2 cellular contexts compared by ENCODE assay signal in the genomic region with DNA sequence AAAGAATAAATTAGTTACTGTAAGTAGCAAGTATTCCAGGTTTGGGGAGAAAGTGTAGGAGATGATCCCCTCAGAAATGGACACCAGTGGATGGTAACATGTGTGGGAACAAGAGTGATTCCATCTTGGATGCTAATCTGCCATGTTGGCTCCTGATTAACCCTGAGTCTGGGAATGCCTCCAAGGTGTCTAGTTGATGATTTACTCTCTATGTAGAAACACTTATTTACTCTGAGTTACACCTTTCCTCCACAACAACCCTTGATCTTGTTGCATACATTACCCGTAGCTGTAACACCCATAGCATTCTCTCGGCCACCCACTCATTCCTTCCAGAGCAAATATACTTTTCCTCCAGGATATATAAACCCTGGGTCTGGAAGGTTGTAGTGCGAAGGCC.
A peak's percentile ranks its signal among the peaks of the same experiment; 100 is the strongest.
TF ChIP-seq lines count a peak whose summit lies in the region.

No MANE protein-coding gene starts in this region.

TF ChIP-seq in liver, 16 proteins besides CTCF, POLR2A, EP300 and RAD21 (continued from another document):
- TF ChIP-seq, protein P1, sequence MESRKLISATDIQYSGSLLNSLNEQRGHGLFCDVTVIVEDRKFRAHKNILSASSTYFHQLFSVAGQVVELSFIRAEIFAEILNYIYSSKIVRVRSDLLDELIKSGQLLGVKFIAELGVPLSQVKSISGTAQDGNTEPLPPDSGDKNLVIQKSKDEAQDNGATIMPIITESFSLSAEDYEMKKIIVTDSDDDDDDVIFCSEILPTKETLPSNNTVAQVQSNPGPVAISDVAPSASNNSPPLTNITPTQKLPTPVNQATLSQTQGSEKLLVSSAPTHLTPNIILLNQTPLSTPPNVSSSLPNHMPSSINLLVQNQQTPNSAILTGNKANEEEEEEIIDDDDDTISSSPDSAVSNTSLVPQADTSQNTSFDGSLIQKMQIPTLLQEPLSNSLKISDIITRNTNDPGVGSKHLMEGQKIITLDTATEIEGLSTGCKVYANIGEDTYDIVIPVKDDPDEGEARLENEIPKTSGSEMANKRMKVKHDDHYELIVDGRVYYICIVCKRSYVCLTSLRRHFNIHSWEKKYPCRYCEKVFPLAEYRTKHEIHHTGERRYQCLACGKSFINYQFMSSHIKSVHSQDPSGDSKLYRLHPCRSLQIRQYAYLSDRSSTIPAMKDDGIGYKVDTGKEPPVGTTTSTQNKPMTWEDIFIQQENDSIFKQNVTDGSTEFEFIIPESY (IDR thresholded peaks at IDR 0.05), result peak; percentile 24
- TF ChIP-seq GABPA (IDR thresholded peaks at IDR 0.05 in 1 of 2, conservative IDR thresholded peaks at IDR 0.05 in 1 of 2) (no peak), NR2F2 (IDR thresholded peaks at IDR 0.05) (no peak), TAF1 (conservative IDR thresholded peaks at IDR 0.05) (no peak), FOXA2 (IDR thresholded peaks at IDR 0.05) (peak; percentile 95), HNF4A (conservative IDR thresholded peaks at IDR 0.05) (peak; percentile 61 to 74), EGR1 (IDR thresholded peaks at IDR 0.05; ENCODE audit: low read depth in 2 of 2) (peak in 1 of 2 donors; percentile 88), FOXA1 (IDR thresholded peaks at IDR 0.05) (peak; percentile 92), HNF4G (IDR thresholded peaks at IDR 0.05) (peak; percentile 27)
- TF ChIP-seq, protein P2, sequence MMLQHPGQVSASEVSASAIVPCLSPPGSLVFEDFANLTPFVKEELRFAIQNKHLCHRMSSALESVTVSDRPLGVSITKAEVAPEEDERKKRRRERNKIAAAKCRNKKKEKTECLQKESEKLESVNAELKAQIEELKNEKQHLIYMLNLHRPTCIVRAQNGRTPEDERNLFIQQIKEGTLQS (IDR thresholded peaks at IDR 0.05), result no peak
- TF ChIP-seq, protein P3, sequence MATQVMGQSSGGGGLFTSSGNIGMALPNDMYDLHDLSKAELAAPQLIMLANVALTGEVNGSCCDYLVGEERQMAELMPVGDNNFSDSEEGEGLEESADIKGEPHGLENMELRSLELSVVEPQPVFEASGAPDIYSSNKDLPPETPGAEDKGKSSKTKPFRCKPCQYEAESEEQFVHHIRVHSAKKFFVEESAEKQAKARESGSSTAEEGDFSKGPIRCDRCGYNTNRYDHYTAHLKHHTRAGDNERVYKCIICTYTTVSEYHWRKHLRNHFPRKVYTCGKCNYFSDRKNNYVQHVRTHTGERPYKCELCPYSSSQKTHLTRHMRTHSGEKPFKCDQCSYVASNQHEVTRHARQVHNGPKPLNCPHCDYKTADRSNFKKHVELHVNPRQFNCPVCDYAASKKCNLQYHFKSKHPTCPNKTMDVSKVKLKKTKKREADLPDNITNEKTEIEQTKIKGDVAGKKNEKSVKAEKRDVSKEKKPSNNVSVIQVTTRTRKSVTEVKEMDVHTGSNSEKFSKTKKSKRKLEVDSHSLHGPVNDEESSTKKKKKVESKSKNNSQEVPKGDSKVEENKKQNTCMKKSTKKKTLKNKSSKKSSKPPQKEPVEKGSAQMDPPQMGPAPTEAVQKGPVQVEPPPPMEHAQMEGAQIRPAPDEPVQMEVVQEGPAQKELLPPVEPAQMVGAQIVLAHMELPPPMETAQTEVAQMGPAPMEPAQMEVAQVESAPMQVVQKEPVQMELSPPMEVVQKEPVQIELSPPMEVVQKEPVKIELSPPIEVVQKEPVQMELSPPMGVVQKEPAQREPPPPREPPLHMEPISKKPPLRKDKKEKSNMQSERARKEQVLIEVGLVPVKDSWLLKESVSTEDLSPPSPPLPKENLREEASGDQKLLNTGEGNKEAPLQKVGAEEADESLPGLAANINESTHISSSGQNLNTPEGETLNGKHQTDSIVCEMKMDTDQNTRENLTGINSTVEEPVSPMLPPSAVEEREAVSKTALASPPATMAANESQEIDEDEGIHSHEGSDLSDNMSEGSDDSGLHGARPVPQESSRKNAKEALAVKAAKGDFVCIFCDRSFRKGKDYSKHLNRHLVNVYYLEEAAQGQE (IDR thresholded peaks at IDR 0.05), result no peak
TF ChIP-seq in liver: peak in this region for 11.

TF ChIP-seq in HepG2, 621 proteins besides CTCF, POLR2A, EP300 and RAD21 (continued from another document):
- TF ChIP-seq, protein P4, sequence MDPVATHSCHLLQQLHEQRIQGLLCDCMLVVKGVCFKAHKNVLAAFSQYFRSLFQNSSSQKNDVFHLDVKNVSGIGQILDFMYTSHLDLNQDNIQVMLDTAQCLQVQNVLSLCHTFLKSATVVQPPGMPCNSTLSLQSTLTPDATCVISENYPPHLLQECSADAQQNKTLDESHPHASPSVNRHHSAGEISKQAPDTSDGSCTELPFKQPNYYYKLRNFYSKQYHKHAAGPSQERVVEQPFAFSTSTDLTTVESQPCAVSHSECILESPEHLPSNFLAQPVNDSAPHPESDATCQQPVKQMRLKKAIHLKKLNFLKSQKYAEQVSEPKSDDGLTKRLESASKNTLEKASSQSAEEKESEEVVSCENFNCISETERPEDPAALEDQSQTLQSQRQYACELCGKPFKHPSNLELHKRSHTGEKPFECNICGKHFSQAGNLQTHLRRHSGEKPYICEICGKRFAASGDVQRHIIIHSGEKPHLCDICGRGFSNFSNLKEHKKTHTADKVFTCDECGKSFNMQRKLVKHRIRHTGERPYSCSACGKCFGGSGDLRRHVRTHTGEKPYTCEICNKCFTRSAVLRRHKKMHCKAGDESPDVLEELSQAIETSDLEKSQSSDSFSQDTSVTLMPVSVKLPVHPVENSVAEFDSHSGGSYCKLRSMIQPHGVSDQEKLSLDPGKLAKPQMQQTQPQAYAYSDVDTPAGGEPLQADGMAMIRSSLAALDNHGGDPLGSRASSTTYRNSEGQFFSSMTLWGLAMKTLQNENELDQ (CRISPR knock-in tag; IDR thresholded peaks at IDR 0.05; ENCODE audit: borderline replicate concordance), result no peak
- TF ChIP-seq ZNF207 (IDR thresholded peaks at IDR 0.05; ENCODE audit: borderline replicate concordance), result no peak
- TF ChIP-seq, protein P5, sequence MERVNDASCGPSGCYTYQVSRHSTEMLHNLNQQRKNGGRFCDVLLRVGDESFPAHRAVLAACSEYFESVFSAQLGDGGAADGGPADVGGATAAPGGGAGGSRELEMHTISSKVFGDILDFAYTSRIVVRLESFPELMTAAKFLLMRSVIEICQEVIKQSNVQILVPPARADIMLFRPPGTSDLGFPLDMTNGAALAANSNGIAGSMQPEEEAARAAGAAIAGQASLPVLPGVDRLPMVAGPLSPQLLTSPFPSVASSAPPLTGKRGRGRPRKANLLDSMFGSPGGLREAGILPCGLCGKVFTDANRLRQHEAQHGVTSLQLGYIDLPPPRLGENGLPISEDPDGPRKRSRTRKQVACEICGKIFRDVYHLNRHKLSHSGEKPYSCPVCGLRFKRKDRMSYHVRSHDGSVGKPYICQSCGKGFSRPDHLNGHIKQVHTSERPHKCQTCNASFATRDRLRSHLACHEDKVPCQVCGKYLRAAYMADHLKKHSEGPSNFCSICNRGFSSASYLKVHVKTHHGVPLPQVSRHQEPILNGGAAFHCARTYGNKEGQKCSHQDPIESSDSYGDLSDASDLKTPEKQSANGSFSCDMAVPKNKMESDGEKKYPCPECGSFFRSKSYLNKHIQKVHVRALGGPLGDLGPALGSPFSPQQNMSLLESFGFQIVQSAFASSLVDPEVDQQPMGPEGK (CRISPR knock-in tag; IDR thresholded peaks at IDR 0.05), result no peak
- no peak for TF ChIP-seq LCORL (IDR thresholded peaks at IDR 0.05)
- TF ChIP-seq LCORL (CRISPR knock-in tag; IDR thresholded peaks at IDR 0.05), result no peak
- no peak for TF ChIP-seq ZNF256 (CRISPR knock-in tag; conservative IDR thresholded peaks at IDR 0.05)
- no peak for TF ChIP-seq HOXA9 (CRISPR knock-in tag; IDR thresholded peaks at IDR 0.05; ENCODE audit: borderline replicate concordance)
- TF ChIP-seq, protein P6, sequence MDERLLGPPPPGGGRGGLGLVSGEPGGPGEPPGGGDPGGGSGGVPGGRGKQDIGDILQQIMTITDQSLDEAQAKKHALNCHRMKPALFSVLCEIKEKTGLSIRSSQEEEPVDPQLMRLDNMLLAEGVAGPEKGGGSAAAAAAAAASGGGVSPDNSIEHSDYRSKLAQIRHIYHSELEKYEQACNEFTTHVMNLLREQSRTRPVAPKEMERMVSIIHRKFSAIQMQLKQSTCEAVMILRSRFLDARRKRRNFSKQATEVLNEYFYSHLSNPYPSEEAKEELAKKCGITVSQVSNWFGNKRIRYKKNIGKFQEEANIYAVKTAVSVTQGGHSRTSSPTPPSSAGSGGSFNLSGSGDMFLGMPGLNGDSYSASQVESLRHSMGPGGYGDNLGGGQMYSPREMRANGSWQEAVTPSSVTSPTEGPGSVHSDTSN (CRISPR knock-in tag; IDR thresholded peaks at IDR 0.05), result no peak
TF ChIP-seq in HepG2: peak in this region for 0.
